3 cellular contexts compared by ENCODE assay signal in genomic region chr22:18914558-18914957, GRCh38. TPM values are rescaled to one million over a fixed set of nuclear protein-coding genes. Genes with fewer than 3 reads are reported as not detected.
"Had no signal": no experiment of that assay in that cellular context is flagged by ENCODE, and none has a peak within 500 bp of the region (broad histone marks: within the 10 kb centered on the region; RNA-seq: fewer than 3 reads in every experiment).

No MANE protein-coding gene starts in this region.

RNA-seq across cellular contexts. Expression of gene PRODH, which starts 21.5 kb away (rescaled TPM):
- total RNA-seq: lung microvascular endothelial cell, mononuclear cell had no signal
- polyA plus RNA-seq: immature natural killer cell had no signal
